ENCODE assay signal across 17 cellular contexts in the genomic region with DNA sequence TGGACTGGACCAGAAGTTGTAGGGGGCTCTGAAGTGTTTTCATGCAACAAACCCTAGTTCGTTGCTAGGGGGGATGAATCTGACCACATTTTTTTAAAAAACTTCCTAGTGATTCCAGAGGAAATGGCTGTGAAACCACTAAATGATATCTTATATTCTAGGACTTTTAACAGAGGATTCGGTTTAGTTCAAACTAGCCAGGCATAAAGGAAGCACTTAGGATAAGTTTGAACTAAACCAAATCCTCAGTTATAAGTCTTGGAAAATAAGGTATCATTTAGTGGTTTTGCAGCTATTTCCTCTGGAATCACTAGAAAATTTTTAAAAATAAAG.
A peak's percentile ranks its signal among the peaks of the same experiment; 100 is the strongest.
DNase-seq lines count a peak whose midpoint lies in the region; ATAC-seq and TF ChIP-seq lines count a peak whose summit lies in the region.
"Had no signal": no experiment of that assay in that cellular context is flagged by ENCODE, and none has a peak within 500 bp of the region (broad histone marks: within the 10 kb centered on the region; RNA-seq: fewer than 3 reads in every experiment).

No MANE protein-coding gene starts in this region.

- peak overlapping the region; percentile 3 for H3K27ac Mint-ChIP-seq in neural progenitor cell
- H3K27ac Mint-ChIP-seq: CD8-positive, alpha-beta T cell; HFFc6 had no signal

- H3K36me3 ChIP-seq in left ventricle myocardium inferior (no peaks in the 10 kb centered on the region), neural progenitor cell (no peaks in the 10 kb centered on the region), smooth muscle cell (ENCODE audit: low read depth) (no peaks in the 10 kb centered on the region)

- H3K79me2 ChIP-seq in neural progenitor cell (ENCODE audit: low read depth) = no peaks in the 10 kb centered on the region
- no peaks in the 10 kb centered on the region for H3K79me2 ChIP-seq in smooth muscle cell (ENCODE audit: low read depth)

- H3K4me2 ChIP-seq in neural progenitor cell (no peak overlapping the region), smooth muscle cell (peak overlapping the region; percentile 69)

- H3K9ac ChIP-seq in neural progenitor cell (no peak overlapping the region), smooth muscle cell (ENCODE audit: low read depth) (peak overlapping the region; percentile 31)

- no peak for DNase-seq in left ventricle myocardium inferior
- no peak for DNase-seq in left ventricle myocardium superior
- DNase-seq in astrocyte of the cerebellum (ENCODE audit: low read depth) = peak; percentile 51
- no peak for DNase-seq in neural progenitor cell (ENCODE audit: low spot score)
- DNase-seq in smooth muscle cell (lab: John Stamatoyannopoulos, UW; ENCODE audit: unreplicated experiment) = no peak
- no peak for DNase-seq in mucosa of gallbladder (ENCODE audit: low spot score)
- DNase-seq in left colon = no peak
- DNase-seq in OCI-M1 (lab: John Stamatoyannopoulos, UW) = no peak
- DNase-seq: CD8-positive, alpha-beta T cell; COR-L47; DMS153; DND-41; GDM1; HCEC 1CT; HFFc6 had no signal

- peak overlapping the region; percentile 44 for H2AFZ ChIP-seq in neural progenitor cell (replicated peaks)
- H2AFZ ChIP-seq in smooth muscle cell (ENCODE audit: low read depth) = peak overlapping the region; percentile 54

- in situ Hi-C loops in astrocyte of the cerebellum (cut with HindIII; ENCODE audit: low sequenced_read_pairs) = no loop called here

- no peak for ATAC-seq in left ventricle myocardium superior
- no peak for ATAC-seq in left colon
- ATAC-seq: CD8-positive, alpha-beta T cell had no signal

- H3K9me3 ChIP-seq in left ventricle myocardium inferior (replicated peaks) (no peaks in the 10 kb centered on the region), neural progenitor cell (ENCODE audit: low read depth) (no peaks in the 10 kb centered on the region), smooth muscle cell (replicated peaks; ENCODE audit: low read depth) (no peaks in the 10 kb centered on the region)

- no peak for TF ChIP-seq CTCF in left ventricle myocardium inferior (IDR thresholded peaks at IDR 0.05; ENCODE audit: borderline replicate concordance)
- TF ChIP-seq CTCF in astrocyte of the cerebellum (IDR thresholded peaks at IDR 0.05; ENCODE audit: low read depth, low read length, missing control alignments) = no peak
- TF ChIP-seq CTCF in neural progenitor cell (IDR thresholded peaks at IDR 0.05) = no peak
- no peak for TF ChIP-seq CTCF in smooth muscle cell (IDR thresholded peaks at IDR 0.05; ENCODE audit: borderline replicate concordance, insufficient read depth, poor library complexity, severe bottlenecking)

- peaks cover 11% of the 10 kb centered on the region for H3K4me1 ChIP-seq in left ventricle myocardium inferior
- H3K4me1 ChIP-seq in neural progenitor cell = peaks cover 18% of the 10 kb centered on the region
- H3K4me1 ChIP-seq in smooth muscle cell (ENCODE audit: low read depth) = peaks cover 7% of the 10 kb centered on the region

- H4K20me1 ChIP-seq in neural progenitor cell (ENCODE audit: low read depth) (no peaks in the 10 kb centered on the region), smooth muscle cell (ENCODE audit: low read depth) (no peaks in the 10 kb centered on the region)

- H3K27me3 Mint-ChIP-seq in neural progenitor cell (ENCODE audit: insufficient read depth, low read depth) = no peaks in the 10 kb centered on the region

- 45% methylated on average over 2 of the region's 2 CpGs for WGBS in smooth muscle cell (ENCODE audit: low lambda C conversion rate)

- H3K4me3 ChIP-seq in left ventricle myocardium inferior (peak overlapping the region; percentile 58), astrocyte of the cerebellum (ENCODE audit: low read depth, low read length) (no peak overlapping the region), neural progenitor cell (no peak overlapping the region), smooth muscle cell (no peak overlapping the region)

- H3K36me3 Mint-ChIP-seq in neural progenitor cell = no peaks in the 10 kb centered on the region
- H3K36me3 Mint-ChIP-seq: CD14-positive monocyte; CD8-positive, alpha-beta T cell had no signal

- peaks cover 4% of the 10 kb centered on the region for H3K9me3 Mint-ChIP-seq in neural progenitor cell
- H3K9me3 Mint-ChIP-seq: CD8-positive, alpha-beta T cell had no signal

- no peaks in the 10 kb centered on the region for H3K27me3 ChIP-seq in left ventricle myocardium inferior (ENCODE audit: low read depth)
- H3K27me3 ChIP-seq in neural progenitor cell = no peaks in the 10 kb centered on the region
- no peaks in the 10 kb centered on the region for H3K27me3 ChIP-seq in smooth muscle cell (ENCODE audit: low read depth)

- peak overlapping the region; percentile 80 for H3K27ac ChIP-seq in left ventricle myocardium inferior (replicated peaks)
- H3K27ac ChIP-seq in neural progenitor cell = no peak overlapping the region
- H3K27ac ChIP-seq in smooth muscle cell (ENCODE audit: low read depth) = peak overlapping the region; percentile 75
- H3K27ac ChIP-seq: HL-60 had no signal

- H3F3A ChIP-seq in neural progenitor cell (ENCODE audit: low read depth) = no peaks in the 10 kb centered on the region
- H3F3A ChIP-seq in smooth muscle cell (ENCODE audit: low read depth) = no peaks in the 10 kb centered on the region

- H3K4me1 Mint-ChIP-seq in neural progenitor cell = peaks cover 11% of the 10 kb centered on the region
- H3K4me1 Mint-ChIP-seq: CD14-positive monocyte had no signal

- intact Hi-C loops in left ventricle myocardium inferior (cut with micrococcal nuclease) (no loop called here), left ventricle myocardium superior (cut with micrococcal nuclease) (no loop called here), left colon (cut with DNase I, micrococcal nuclease) (no loop called here)

- H3K4me3 Mint-ChIP-seq in neural progenitor cell = no peak overlapping the region
- H3K4me3 Mint-ChIP-seq: CD14-positive monocyte; CD8-positive, alpha-beta T cell; HFFc6 had no signal
